Comparison of ENCODE assay signal across 16 cellular contexts in the genomic region with DNA sequence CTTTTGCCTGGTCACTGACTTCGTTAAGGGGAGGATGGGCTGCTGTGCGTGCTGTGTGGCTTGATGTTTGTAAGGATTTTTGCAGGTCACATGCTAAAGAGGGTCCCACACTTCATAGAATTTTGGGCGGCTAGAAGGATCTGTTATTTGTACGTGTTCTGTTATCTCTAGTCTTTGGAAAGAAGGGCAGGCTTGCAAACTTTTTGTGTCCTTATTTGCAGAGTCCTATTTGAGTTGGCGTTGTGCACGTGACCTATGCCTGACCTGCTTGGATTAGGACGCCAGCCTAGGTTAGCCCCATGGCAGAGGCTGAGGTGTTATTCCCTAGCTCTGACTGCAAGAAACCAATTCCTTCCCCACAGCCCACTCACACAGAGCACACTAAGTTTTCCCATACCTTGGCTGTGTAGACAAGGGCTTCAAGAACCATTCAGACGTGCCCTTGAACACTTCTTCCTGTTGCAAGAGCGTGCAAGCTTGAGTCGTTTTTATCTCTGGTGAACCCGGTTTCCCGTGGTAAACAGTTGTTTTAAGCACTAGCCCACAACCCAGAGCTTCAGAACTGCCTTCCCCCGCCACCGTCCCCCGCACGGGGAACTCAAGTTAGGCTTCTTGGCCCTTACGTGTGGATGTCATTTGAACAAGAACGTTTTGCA.
DNase-seq lines count a peak whose midpoint lies in the region; ATAC-seq and TF ChIP-seq lines count a peak whose summit lies in the region.
"Had no signal": no experiment of that assay in that cellular context is flagged by ENCODE, and none has a peak within 500 bp of the region (broad histone marks: within the 10 kb centered on the region; RNA-seq: fewer than 3 reads in every experiment).

No MANE protein-coding gene starts in this region.

- no peaks in the 10 kb centered on the region for H3K9me3 ChIP-seq in CD4-positive, alpha-beta memory T cell (ENCODE audit: control insufficient read depth in 1 of 2, low read length in 2 of 2)
- H3K9me3 ChIP-seq in Loucy (ENCODE audit: insufficient read depth, low read depth, low read length) (peaks cover 15% of the 10 kb centered on the region), right lobe of liver (no peaks in the 10 kb centered on the region)

- peaks cover 9 to 22% of the 10 kb centered on the region in 2 donors for H3K36me3 Mint-ChIP-seq in CD4-positive, alpha-beta memory T cell
- H3K36me3 Mint-ChIP-seq in activated T-cell treated with anti-CD3 and anti-CD28 coated beads, Interleukin-2, amount 50 U/mL, for 4 hours (ENCODE audit: insufficient read depth): peaks cover 2% of the 10 kb centered on the region
- H3K36me3 Mint-ChIP-seq in HFFc6 (ENCODE audit: low read depth): no peaks in the 10 kb centered on the region

- H3K27me3 ChIP-seq in CD4-positive, alpha-beta memory T cell (ENCODE audit: insufficient read depth, low read length): no peaks in the 10 kb centered on the region
- no peaks in the 10 kb centered on the region for H3K27me3 ChIP-seq in Loucy (ENCODE audit: insufficient read depth, low read length, poor library complexity, severe bottlenecking)
- no peaks in the 10 kb centered on the region for H3K27me3 ChIP-seq in right lobe of liver
- H3K27me3 ChIP-seq: foreskin keratinocyte, suprapubic skin had no signal

- no peak overlapping the region for H3K4me3 ChIP-seq in CD4-positive, alpha-beta memory T cell (ENCODE audit: low read length in 2 of 2)
- H3K4me3 ChIP-seq in Loucy (ENCODE audit: low read length, poor library complexity, severe bottlenecking) (peak overlapping the region; percentile 44), right lobe of liver (peak overlapping the region in 2 of 3 donors; percentile 28 to 30)
- H3K4me3 ChIP-seq: lung, suprapubic skin had no signal

- H3K27me3 Mint-ChIP-seq in CD4-positive, alpha-beta memory T cell: peaks cover 0 to 4% of the 10 kb centered on the region in 2 donors
- no peaks in the 10 kb centered on the region for H3K27me3 Mint-ChIP-seq in activated T-cell treated with anti-CD3 and anti-CD28 coated beads, Interleukin-2, amount 50 U/mL, for 4 hours (ENCODE audit: low read depth)
- H3K27me3 Mint-ChIP-seq in HFFc6 (ENCODE audit: insufficient read depth): no peaks in the 10 kb centered on the region; the same call in 1 of the 2 replicates
- H3K27me3 Mint-ChIP-seq: naive B cell, progenitor cell of endocrine pancreas had no signal

- H3K9me3 Mint-ChIP-seq in CD4-positive, alpha-beta memory T cell: peaks cover 0 to 17% (median 12%) of the 10 kb centered on the region in 8 donors
- H3K9me3 Mint-ChIP-seq in activated T-cell treated with anti-CD3 and anti-CD28 coated beads, Interleukin-2, amount 50 U/mL, for 4 hours: peaks cover 23% of the 10 kb centered on the region
- peaks cover 35% of the 10 kb centered on the region for H3K9me3 Mint-ChIP-seq in HFFc6

- peak in 4 of 5 donors; percentile 6 to 24 (median 16) for DNase-seq in CD4-positive, alpha-beta memory T cell
- peak; percentile 19 for DNase-seq in activated T-cell treated with anti-CD3 and anti-CD28 coated beads, Interleukin-2, amount 50 U/mL, for 4 hours
- DNase-seq in right lobe of liver (peak; percentile 71 to 91 (median 85)), kidney glomerular epithelial cell (lab: John Stamatoyannopoulos, UW) (no peak), HFFc6 (no peak), NCI-H69 (lab: John Stamatoyannopoulos, UW) (no peak)
- no peak for DNase-seq in activated effector memory CD4-positive, alpha-beta T cell treated with Interleukin-2 at 50 U/mL for 16 hours
- DNase-seq: aorta, foreskin keratinocyte, Karpas-422, naive B cell, NCI-H1105 treated with DMSO at 0.1 percent for 48 hours had no signal

- intact Hi-C loops in CD4-positive, alpha-beta memory T cell (cut with micrococcal nuclease): no loop called here
- intact Hi-C loops in right lobe of liver (cut with DNase I): no loop called here

- WGBS in right lobe of liver (ENCODE audit: insufficient coverage, low coverage, low lambda C conversion rate, missing lambda C conversion rate): 16% methylated on average over 18 of the region's 18 CpGs

- H4K20me1 ChIP-seq in Loucy (ENCODE audit: insufficient read depth, low read length, poor library complexity, severe bottlenecking): no peaks in the 10 kb centered on the region

- peak overlapping the region; percentile 65 for H3K9ac ChIP-seq in Loucy (ENCODE audit: low read depth, low read length, poor library complexity, severe bottlenecking)

- peak overlapping the region; percentile 23 for H2AFZ ChIP-seq in Loucy (ENCODE audit: low read length)

- peaks cover 5% of the 10 kb centered on the region for H3F3A ChIP-seq in Loucy (ENCODE audit: low read depth)

- H3K4me3 Mint-ChIP-seq in CD4-positive, alpha-beta memory T cell: peak overlapping the region in 7 of 8 donors; percentile 33 to 64 (median 49)
- peak overlapping the region; percentile 45 for H3K4me3 Mint-ChIP-seq in activated T-cell treated with anti-CD3 and anti-CD28 coated beads, Interleukin-2, amount 50 U/mL, for 4 hours
- no peak overlapping the region for H3K4me3 Mint-ChIP-seq in HFFc6

- POLR2A ChIA-PET in CD4-positive, alpha-beta memory T cell (lab: Charles Lee; ENCODE audit: partially characterized antibody): no interaction called here

- peak overlapping the region; percentile 59 for H3K4me2 ChIP-seq in Loucy (ENCODE audit: low read depth, low read length, poor library complexity, severe bottlenecking)

- H3K27ac ChIP-seq in CD4-positive, alpha-beta memory T cell (ENCODE audit: low read depth, low read length): no peak overlapping the region
- H3K27ac ChIP-seq in right lobe of liver: peak overlapping the region; percentile 22 to 85 (median 70)
- H3K27ac ChIP-seq: foreskin keratinocyte, suprapubic skin had no signal

- peaks cover 17% of the 10 kb centered on the region for H3K4me1 ChIP-seq in CD4-positive, alpha-beta memory T cell (ENCODE audit: insufficient read depth, low read length)
- peaks cover 54% of the 10 kb centered on the region for H3K4me1 ChIP-seq in Loucy (ENCODE audit: insufficient read depth, low read length, poor library complexity, severe bottlenecking)
- peaks cover 0 to 35% (median 5%) of the 10 kb centered on the region in 4 donors for H3K4me1 ChIP-seq in right lobe of liver
- H3K4me1 ChIP-seq: foreskin keratinocyte, suprapubic skin had no signal

- H3K9me2 ChIP-seq in Loucy (replicated peaks; ENCODE audit: low read depth, low read length): no peaks in the 10 kb centered on the region

- ATAC-seq in activated T-cell treated with anti-CD3 and anti-CD28 coated beads, Interleukin-2, amount 50 U/mL, for 4 hours: peak in 1 of 2 donors; percentile 58
- ATAC-seq in right lobe of liver: peak; percentile 90 to 96 (median 94)
- ATAC-seq: foreskin keratinocyte had no signal

- H3K4me1 Mint-ChIP-seq in CD4-positive, alpha-beta memory T cell: peaks cover 17 to 44% (median 19%) of the 10 kb centered on the region in 4 donors
- peaks cover 30% of the 10 kb centered on the region for H3K4me1 Mint-ChIP-seq in activated T-cell treated with anti-CD3 and anti-CD28 coated beads, Interleukin-2, amount 50 U/mL, for 4 hours (ENCODE audit: low read depth)
- no peaks in the 10 kb centered on the region for H3K4me1 Mint-ChIP-seq in HFFc6 (ENCODE audit: low read depth)

- H3K36me3 ChIP-seq in CD4-positive, alpha-beta memory T cell (ENCODE audit: insufficient read depth, low read length): no peaks in the 10 kb centered on the region
- peaks cover 6% of the 10 kb centered on the region for H3K36me3 ChIP-seq in Loucy (ENCODE audit: insufficient read depth, low read length)
- no peaks in the 10 kb centered on the region for H3K36me3 ChIP-seq in right lobe of liver

- TF ChIP-seq CTCF in Loucy (conservative IDR thresholded peaks at IDR 0.05; ENCODE audit: low read length) (no peak), right lobe of liver (IDR thresholded peaks at IDR 0.05) (no peak), HFFc6 (IDR thresholded peaks at IDR 0.05) (no peak)

- TF ChIP-seq POLR2A in right lobe of liver (IDR thresholded peaks at IDR 0.05): no peak

- CTCF ChIA-PET in CD4-positive, alpha-beta memory T cell (lab: Charles Lee; ENCODE audit: partially characterized antibody): interaction anchor here (1.3 kb wide), 1 partner anchor 97 kb away, joined by 3 read pairs; no protein-coding TSS in a partner anchor

- H3K79me2 ChIP-seq in Loucy (ENCODE audit: insufficient read depth, low read length): peaks cover 12% of the 10 kb centered on the region; the same call in 1 of the 2 replicates

- peak overlapping the region; percentile 62 to 88 (median 84) for H3K27ac Mint-ChIP-seq in CD4-positive, alpha-beta memory T cell
- no peak overlapping the region for H3K27ac Mint-ChIP-seq in HFFc6
- H3K27ac Mint-ChIP-seq: progenitor cell of endocrine pancreas had no signal

Comparison
In these comparisons a context has a peak if more than half of its experiments do, and no peak if none do; other contexts are left out.
1. DNase-seq: peak in CD4-positive, alpha-beta memory T cell (4 of 5), activated T-cell treated with anti-CD3 and anti-CD28 coated beads, Interleukin-2, amount 50 U/mL, for 4 hours (single experiment) and right lobe of liver (3 of 3); none in activated effector memory CD4-positive, alpha-beta T cell treated with Interleukin-2 at 50 U/mL for 16 hours (single experiment), kidney glomerular epithelial cell (single experiment), HFFc6 (single experiment) and NCI-H69 (single experiment).
2. H3K4me3 ChIP-seq: peak in Loucy (single experiment) and right lobe of liver (2 of 3); none in CD4-positive, alpha-beta memory T cell (0 of 2).